Comparison of ENCODE assay signal across 18 cellular contexts in genomic region chr1:51557168-51557567, GRCh38. TPM values are rescaled to one million over a fixed set of nuclear protein-coding genes. Genes with fewer than 3 reads are reported as not detected.
DNase-seq lines count a peak whose midpoint lies in the region; ATAC-seq and TF ChIP-seq lines count a peak whose summit lies in the region.
"Had no signal": no experiment of that assay in that cellular context is flagged by ENCODE, and none has a peak within 500 bp of the region (broad histone marks: within the 10 kb centered on the region; RNA-seq: fewer than 3 reads in every experiment).

No MANE protein-coding gene starts in this region.

- no peaks in the 10 kb centered on the region for H3K27me3 Mint-ChIP-seq in type B pancreatic cell
- H3K27me3 Mint-ChIP-seq: CD4-positive, CD25-positive, alpha-beta regulatory T cell had no signal

- H3K9ac ChIP-seq in HCT116 (ENCODE audit: low read length): no peak overlapping the region
- no peak overlapping the region; the same call in 1 of the 2 replicates for H3K9ac ChIP-seq in PC-3 (ENCODE audit: low read length)

- no peak for TF ChIP-seq CTCF in HCT116 (IDR thresholded peaks at IDR 0.05 in 2 of 3, conservative IDR thresholded peaks at IDR 0.05 in 1 of 3; ENCODE audit: borderline replicate concordance in 1 of 3, insufficient read depth in 1 of 3, low read depth in 2 of 3, low read length in 2 of 3)
- no peak for TF ChIP-seq CTCF in PC-3 (conservative IDR thresholded peaks at IDR 0.05; ENCODE audit: low read depth, low read length)
- TF ChIP-seq CTCF in type B pancreatic cell (conservative IDR thresholded peaks at IDR 0.05): no peak
- no peak for TF ChIP-seq CTCF in left lung (IDR thresholded peaks at IDR 0.05)

- ATAC-seq in HCT116 (no peak), PC-3 (no peak), left lung (no peak), GM18520 (IDR thresholded peaks at IDR 0.05; ENCODE audit: unreplicated experiment) (no peak)
- ATAC-seq: GM12878 had no signal

- intact Hi-C loops in HCT116 (cut with micrococcal nuclease): no loop called here
- intact Hi-C loops in PC-3 (cut with micrococcal nuclease): no loop called here
- intact Hi-C loops in left lung (cut with DNase I): no loop called here

- peak overlapping the region; percentile 22 for H2AFZ ChIP-seq in HCT116 (ENCODE audit: low read depth, low read length, poor library complexity, severe bottlenecking)
- no peak overlapping the region for H2AFZ ChIP-seq in PC-3 (ENCODE audit: low read length)

- H3K27me3 ChIP-seq in HCT116 (ENCODE audit: insufficient read depth, low read length): no peaks in the 10 kb centered on the region
- no peaks in the 10 kb centered on the region for H3K27me3 ChIP-seq in PC-3 (ENCODE audit: low read length)
- H3K27me3 ChIP-seq in left lung: no peaks in the 10 kb centered on the region

- no peaks in the 10 kb centered on the region for H3K9me3 Mint-ChIP-seq in type B pancreatic cell
- H3K9me3 Mint-ChIP-seq: CD4-positive, CD25-positive, alpha-beta regulatory T cell had no signal

- H3K27ac Mint-ChIP-seq in type B pancreatic cell: peak overlapping the region; percentile 11
- H3K27ac Mint-ChIP-seq: CD4-positive, CD25-positive, alpha-beta regulatory T cell had no signal

- POLR2A ChIA-PET in HCT116 (lab: Charles Lee) (no interaction called here), PC-3 (lab: Charles Lee; ENCODE audit: unreplicated experiment) (no interaction called here)

- no peaks in the 10 kb centered on the region for H4K20me1 ChIP-seq in HCT116 (ENCODE audit: insufficient read depth)
- no peaks in the 10 kb centered on the region for H4K20me1 ChIP-seq in PC-3 (ENCODE audit: low read length)

- no peaks in the 10 kb centered on the region for H3K36me3 Mint-ChIP-seq in type B pancreatic cell
- H3K36me3 Mint-ChIP-seq: CD4-positive, CD25-positive, alpha-beta regulatory T cell had no signal

- no peak for TF ChIP-seq RAD21 in HCT116 (IDR thresholded peaks at IDR 0.05; ENCODE audit: low read depth)

- H3K79me2 ChIP-seq in HCT116 (ENCODE audit: insufficient read depth, low read length): no peaks in the 10 kb centered on the region
- no peaks in the 10 kb centered on the region for H3K79me2 ChIP-seq in PC-3 (ENCODE audit: low read length)

- no peak for TF ChIP-seq POLR2A in HCT116 (IDR thresholded peaks at IDR 0.05; ENCODE audit: borderline replicate concordance, extremely low read depth, insufficient read depth, insufficient read length)

- H3K4me1 ChIP-seq in HCT116 (ENCODE audit: control insufficient read depth in 1 of 2, insufficient read depth in 2 of 2, low read length in 2 of 2) (peaks cover 5 to 24% of the 10 kb centered on the region in 2 experiments; a peak in 3 of 4 replicates), PC-3 (ENCODE audit: insufficient read depth, low read length) (peaks cover 56% of the 10 kb centered on the region), left lung (no peaks in the 10 kb centered on the region)

- no peak overlapping the region for H3K4me2 ChIP-seq in HCT116 (ENCODE audit: low read length)
- peak overlapping the region; percentile 84; the same call in 1 of the 2 replicates for H3K4me2 ChIP-seq in PC-3 (ENCODE audit: low read length)

- no peaks in the 10 kb centered on the region for H3F3A ChIP-seq in PC-3 (ENCODE audit: low read length, unreplicated experiment)

- CTCF ChIA-PET in HCT116 (lab: Charles Lee) (no interaction called here), PC-3 (lab: Charles Lee) (no interaction called here)

- RAD21 ChIA-PET in HCT116 (lab: Charles Lee; ENCODE audit: low non-redundant PET in 1 of 2, low total read pairs in 2 of 2, uncharacterized antibody in 2 of 2, unreplicated experiment in 2 of 2): no interaction called here

- BruUV-seq in HCT116 (replicated peaks; lab: Mats Ljungman, UMichigan) (no TSS peak), PC-3 (replicated peaks; lab: Mats Ljungman, UMichigan) (no TSS peak)

- H3K9me2 ChIP-seq in HCT116 (ENCODE audit: insufficient read depth): no peaks in the 10 kb centered on the region
- no peaks in the 10 kb centered on the region for H3K9me2 ChIP-seq in PC-3 (replicated peaks; ENCODE audit: low read length)

- DNase-seq in HCT116 (ENCODE audit: low read depth, low spot score) (no peak), PC-3 (no peak), epithelial cell of prostate (ENCODE audit: low read depth, low spot score) (no peak), type B pancreatic cell (ENCODE audit: extremely low spot score, unreplicated experiment) (no peak), left lung (no peak), NCI-H748 treated with DMSO at 0.1 percent for 48 hours (lab: John Stamatoyannopoulos, UW) (no peak)
- DNase-seq: CD4-positive, CD25-positive, alpha-beta regulatory T cell; DMS 273 treated with DMSO at 0.1 percent for 48 hours; DMS79 treated with DMSO at 0.1 percent for 48 hours; NCI-H1092; NCI-H1436 treated with DMSO at 0.1 percent for 48 hours; NCI-H1930; NCI-H69; NK-92 treated with Interleukin-12 subunit alpha and Interleukin-12 subunit beta, amount 100 ng/mL, for 24 hours; SHP77 had no signal

- H3K4me3 ChIP-seq in HCT116 (replicated peaks in 1 of 2; ENCODE audit: low read depth in 1 of 2, low read length in 2 of 2) (no peak overlapping the region), PC-3 (ENCODE audit: low read length) (no peak overlapping the region), left lung (no peak overlapping the region)
- H3K4me3 ChIP-seq: GM12878, SK-N-MC had no signal

- no peak overlapping the region for H3K4me3 Mint-ChIP-seq in type B pancreatic cell
- H3K4me3 Mint-ChIP-seq: CD4-positive, CD25-positive, alpha-beta regulatory T cell had no signal

- H3K27ac ChIP-seq in HCT116 (ENCODE audit: low read depth, low read length) (no peak overlapping the region), PC-3 (ENCODE audit: low read length) (peak overlapping the region; percentile 97), epithelial cell of prostate (peak overlapping the region; percentile 97), left lung (no peak overlapping the region)
- H3K27ac ChIP-seq: SK-N-MC had no signal

- H3K4me1 Mint-ChIP-seq in type B pancreatic cell (ENCODE audit: unreplicated experiment): peaks cover 13% of the 10 kb centered on the region

- H3K9me3 ChIP-seq in HCT116 (ENCODE audit: control insufficient read depth in 1 of 2, insufficient read depth in 1 of 2, low read depth in 1 of 2, low read length in 2 of 2) (no peaks in the 10 kb centered on the region), PC-3 (ENCODE audit: low read length) (no peaks in the 10 kb centered on the region), left lung (no peaks in the 10 kb centered on the region)

- H3K36me3 ChIP-seq in HCT116 (ENCODE audit: control insufficient read depth in 1 of 2, insufficient read depth in 2 of 2, low read length in 2 of 2): no peaks in the 10 kb centered on the region
- H3K36me3 ChIP-seq in PC-3 (ENCODE audit: low read depth, low read length): no peaks in the 10 kb centered on the region
- H3K36me3 ChIP-seq in left lung: no peaks in the 10 kb centered on the region

TF ChIP-seq in HCT116, 20 proteins besides CTCF, POLR2A, EP300 and RAD21 (continues in another document):
- TF ChIP-seq, protein P1, sequence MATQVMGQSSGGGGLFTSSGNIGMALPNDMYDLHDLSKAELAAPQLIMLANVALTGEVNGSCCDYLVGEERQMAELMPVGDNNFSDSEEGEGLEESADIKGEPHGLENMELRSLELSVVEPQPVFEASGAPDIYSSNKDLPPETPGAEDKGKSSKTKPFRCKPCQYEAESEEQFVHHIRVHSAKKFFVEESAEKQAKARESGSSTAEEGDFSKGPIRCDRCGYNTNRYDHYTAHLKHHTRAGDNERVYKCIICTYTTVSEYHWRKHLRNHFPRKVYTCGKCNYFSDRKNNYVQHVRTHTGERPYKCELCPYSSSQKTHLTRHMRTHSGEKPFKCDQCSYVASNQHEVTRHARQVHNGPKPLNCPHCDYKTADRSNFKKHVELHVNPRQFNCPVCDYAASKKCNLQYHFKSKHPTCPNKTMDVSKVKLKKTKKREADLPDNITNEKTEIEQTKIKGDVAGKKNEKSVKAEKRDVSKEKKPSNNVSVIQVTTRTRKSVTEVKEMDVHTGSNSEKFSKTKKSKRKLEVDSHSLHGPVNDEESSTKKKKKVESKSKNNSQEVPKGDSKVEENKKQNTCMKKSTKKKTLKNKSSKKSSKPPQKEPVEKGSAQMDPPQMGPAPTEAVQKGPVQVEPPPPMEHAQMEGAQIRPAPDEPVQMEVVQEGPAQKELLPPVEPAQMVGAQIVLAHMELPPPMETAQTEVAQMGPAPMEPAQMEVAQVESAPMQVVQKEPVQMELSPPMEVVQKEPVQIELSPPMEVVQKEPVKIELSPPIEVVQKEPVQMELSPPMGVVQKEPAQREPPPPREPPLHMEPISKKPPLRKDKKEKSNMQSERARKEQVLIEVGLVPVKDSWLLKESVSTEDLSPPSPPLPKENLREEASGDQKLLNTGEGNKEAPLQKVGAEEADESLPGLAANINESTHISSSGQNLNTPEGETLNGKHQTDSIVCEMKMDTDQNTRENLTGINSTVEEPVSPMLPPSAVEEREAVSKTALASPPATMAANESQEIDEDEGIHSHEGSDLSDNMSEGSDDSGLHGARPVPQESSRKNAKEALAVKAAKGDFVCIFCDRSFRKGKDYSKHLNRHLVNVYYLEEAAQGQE (IDR thresholded peaks at IDR 0.05; ENCODE audit: low read depth): no peak
- TF ChIP-seq YY1 (IDR thresholded peaks at IDR 0.05; ENCODE audit: extremely low read depth, insufficient replicate concordance, low read depth, low read length) (no peak), POLR2AphosphoS5 (IDR thresholded peaks at IDR 0.05; ENCODE audit: low read depth, low read length) (no peak), JUND (IDR thresholded peaks at IDR 0.05) (no peak), SRF (IDR thresholded peaks at IDR 0.05; ENCODE audit: low read depth) (no peak), FOSL1 (IDR thresholded peaks at IDR 0.05; ENCODE audit: low read depth) (no peak), ELF1 (IDR thresholded peaks at IDR 0.05; ENCODE audit: borderline replicate concordance, low read depth) (no peak)
- TF ChIP-seq, protein P2, sequence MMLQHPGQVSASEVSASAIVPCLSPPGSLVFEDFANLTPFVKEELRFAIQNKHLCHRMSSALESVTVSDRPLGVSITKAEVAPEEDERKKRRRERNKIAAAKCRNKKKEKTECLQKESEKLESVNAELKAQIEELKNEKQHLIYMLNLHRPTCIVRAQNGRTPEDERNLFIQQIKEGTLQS (IDR thresholded peaks at IDR 0.05): no peak

RNA-seq across cellular contexts. Expression of gene EPS15, which starts 38.1 kb away (rescaled TPM):
- total RNA-seq in HCT116 (2021; ENCODE audit: unreplicated experiment) (41.2 TPM), PC-3 (2014; rRNA removed) (24.4 and 26.3 TPM in 2 replicates), type B pancreatic cell (ENCODE audit: low replicate concordance) (49.4 and 50.7 TPM in 2 replicates), left lung (10 to 100 TPM; 67.2 to 79.0 TPM)
- polyA plus RNA-seq in HCT116 (2012): 18.1 and 18.6 TPM in 2 replicates

RNA-seq across cellular contexts. Expression of gene OSBPL9, which starts 59.7 kb away (rescaled TPM):
- 52.6 TPM for total RNA-seq in HCT116 (2021; ENCODE audit: unreplicated experiment)
- 31.7 and 37.0 TPM in 2 replicates for polyA plus RNA-seq in HCT116 (2012)
- 40.5 and 74.7 TPM in 2 replicates for total RNA-seq in PC-3 (2014; rRNA removed)
- total RNA-seq in type B pancreatic cell (ENCODE audit: low replicate concordance): 84.9 and 88.3 TPM in 2 replicates
- 10 to 100 TPM; 63.1 to 73.3 TPM for total RNA-seq in left lung

Comparison
In these comparisons a context has a peak if more than half of its experiments do, and no peak if none do; other contexts are left out.
1. H3K27ac ChIP-seq: peak in PC-3 (single experiment) and epithelial cell of prostate (single experiment); none in HCT116 (single experiment) and left lung (0 of 2).